In the genomic region with DNA sequence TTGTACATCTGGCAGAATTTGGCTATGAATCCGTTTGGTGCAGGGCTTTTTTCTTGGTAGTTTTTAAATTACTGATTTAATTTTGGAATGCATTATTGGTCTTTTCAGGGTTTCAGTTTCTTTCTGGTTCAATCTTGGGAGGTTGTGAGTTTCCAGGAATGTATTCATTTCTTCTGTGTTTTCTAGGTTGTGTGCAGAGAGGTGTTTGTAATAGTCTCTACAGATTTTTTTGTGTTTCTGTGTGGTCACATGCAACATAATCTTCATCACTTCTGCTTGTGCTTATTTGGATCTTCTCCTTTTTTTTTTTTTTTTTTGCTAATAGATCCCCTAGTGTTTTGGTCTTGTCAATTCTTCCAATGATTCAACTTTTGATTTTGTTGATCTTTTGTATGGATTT, we compare ENCODE assay signal across 26 cellular contexts.
"Had no signal": no experiment of that assay in that cellular context is flagged by ENCODE, and none has a peak within 500 bp of the region (broad histone marks: within the 10 kb centered on the region; RNA-seq: fewer than 3 reads in every experiment).

No MANE protein-coding gene starts in this region.

- H3K4me1 Mint-ChIP-seq: activated B cell treated with CpG ODN at 0.5 μM for 24 hours; activated naive CD8-positive, alpha-beta T cell treated with anti-CD3 and anti-CD28 coated beads, Interleukin-2, amount 10 ng/mL, durations not matched to agents 7 days and 5 days; T-helper 17 cell had no signal

- H3K9me3 Mint-ChIP-seq: activated B cell treated with CpG ODN at 0.5 μM for 24 hours; activated CD8-positive, alpha-beta T cell treated with anti-CD3 and anti-CD28 coated beads for 36 hours; activated naive CD8-positive, alpha-beta T cell treated with anti-CD3 and anti-CD28 coated beads, Interleukin-2, amount 10 ng/mL, durations not matched to agents 7 days and 5 days; activated T-cell treated with anti-CD3 and anti-CD28 coated beads, Interleukin-2, amount 50 U/mL, for 72 hours had no signal

- H3K4me3 Mint-ChIP-seq: activated B cell treated with CpG ODN at 0.5 μM for 24 hours; activated CD8-positive, alpha-beta T cell treated with anti-CD3 and anti-CD28 coated beads for 36 hours; activated naive CD4-positive, alpha-beta T cell treated with anti-CD3 and anti-CD28 coated beads for 36 hours; activated naive CD8-positive, alpha-beta T cell treated with anti-CD3 and anti-CD28 coated beads, Interleukin-2, amount 10 ng/mL, durations not matched to agents 7 days and 5 days; activated T-cell treated with anti-CD3 and anti-CD28 coated beads, Interleukin-2, amount 50 U/mL, for 4 hours; T-cell; T-helper 17 cell had no signal

- H3K27ac Mint-ChIP-seq: activated B cell treated with CpG ODN at 0.5 μM for 24 hours; activated CD8-positive, alpha-beta T cell treated with anti-CD3 and anti-CD28 coated beads for 36 hours; activated naive CD4-positive, alpha-beta T cell treated with anti-CD3 and anti-CD28 coated beads for 36 hours; activated naive CD4-positive, alpha-beta T cell treated with anti-CD3 and anti-CD28 coated beads, Interleukin-2, amount 50 U/mL, for 72 hours; activated naive CD8-positive, alpha-beta T cell treated with anti-CD3 and anti-CD28 coated beads, Interleukin-2, amount 10 ng/mL, durations not matched to agents 7 days and 5 days; activated T-cell treated with anti-CD3 and anti-CD28 coated beads, Interleukin-2, amount 50 U/mL, for 72 hours; T-cell; T-helper 17 cell had no signal

- DNase-seq: activated B cell treated with CpG ODN at 0.5 μM for 24 hours; activated CD4-positive, alpha-beta T cell treated with anti-CD3 and anti-CD28 coated beads for 4 hours; activated CD4-positive, alpha-beta T cell treated with anti-CD3 and anti-CD28 coated beads, Interleukin-2, amount 50 U/mL, for 1 hour; activated CD4-positive, alpha-beta T cell treated with anti-CD3 and anti-CD28 coated beads, Interleukin-2, amount 50 U/mL, for 4 hours; activated CD4-positive, CD25-positive, alpha-beta regulatory T cell treated with anti-CD3 and anti-CD28 coated beads, Interleukin-2, amount 50 U/mL, for 72 hours; activated CD8-positive, alpha-beta memory T cell treated with anti-CD3 and anti-CD28 coated beads, Interleukin-2, amount 50 U/mL, for 4 hours; activated CD8-positive, alpha-beta T cell treated with anti-CD3 and anti-CD28 coated beads for 36 hours; activated effector memory CD4-positive, alpha-beta T cell treated with anti-CD3 and anti-CD28 coated beads, Interleukin-2, amount 50 U/mL, for 16 hours; activated gamma-delta T cell treated with Interleukin-2 at 50 U/mL for 16 hours; activated naive CD4-positive, alpha-beta T cell; activated naive CD4-positive, alpha-beta T cell treated with anti-CD3 and anti-CD28 coated beads for 36 hours; activated naive CD4-positive, alpha-beta T cell treated with anti-CD3 and anti-CD28 coated beads, Interleukin-2, amount 50 U/mL, for 16 hours; activated naive CD8-positive, alpha-beta T cell treated with anti-CD3 and anti-CD28 coated beads, Interleukin-2, amount 10 ng/mL, durations not matched to agents 7 days and 5 days; activated T-cell treated with anti-CD3 and anti-CD28 coated beads, Interleukin-2, amount 50 U/mL, for 4 hours; activated T-cell treated with anti-CD3 and anti-CD28 coated beads, Interleukin-2, amount 50 U/mL, for 72 hours; adrenal gland; amniotic stem cell; aorta; body of pancreas; brain microvascular endothelial cell; central memory CD4-positive, alpha-beta T cell; colonic mucosa; cortex of kidney; T-cell; T-helper 17 cell had no signal

- H3K36me3 Mint-ChIP-seq: activated naive CD8-positive, alpha-beta T cell treated with anti-CD3 and anti-CD28 coated beads, Interleukin-2, amount 10 ng/mL, durations not matched to agents 7 days and 5 days had no signal

- ATAC-seq: activated CD8-positive, alpha-beta T cell treated with anti-CD3 and anti-CD28 coated beads for 36 hours; activated T-cell treated with anti-CD3 and anti-CD28 coated beads, Interleukin-2, amount 50 U/mL, for 4 hours; body of pancreas; T-cell; T-helper 17 cell had no signal

- H3K27me3 Mint-ChIP-seq: activated B cell treated with CpG ODN at 0.5 μM for 24 hours; activated CD8-positive, alpha-beta T cell treated with anti-CD3 and anti-CD28 coated beads for 36 hours; activated naive CD8-positive, alpha-beta T cell treated with anti-CD3 and anti-CD28 coated beads, Interleukin-2, amount 10 ng/mL, durations not matched to agents 7 days and 5 days; T-helper 17 cell had no signal
